ENCODE assay signal across 10 cellular contexts in genomic region chr3:189652042-189652441, GRCh38. TPM values are rescaled to one million over a fixed set of nuclear protein-coding genes. Genes with fewer than 3 reads are reported as not detected.
DNase-seq lines count a peak whose midpoint lies in the region; ATAC-seq and TF ChIP-seq lines count a peak whose summit lies in the region.
"Had no signal": no experiment of that assay in that cellular context is flagged by ENCODE, and none has a peak within 500 bp of the region (broad histone marks: within the 10 kb centered on the region; RNA-seq: fewer than 3 reads in every experiment).

No MANE protein-coding gene starts in this region.

- no peaks in the 10 kb centered on the region for H3K4me1 Mint-ChIP-seq in endodermal cell
- H3K4me1 Mint-ChIP-seq: CD8-positive, alpha-beta memory T cell had no signal

- DNase-seq in activated T-cell treated with anti-CD3 and anti-CD28 coated beads, Interleukin-2, amount 50 U/mL, for 48 hours: peak; percentile 42 to 47
- no peak for DNase-seq in activated T-cell treated with anti-CD3 and anti-CD28 coated beads, Interleukin-2, amount 50 U/mL, for 1 hour
- no peak for DNase-seq in LNCaP clone FGC (ENCODE audit: low read depth)
- DNase-seq in endodermal cell: peak; percentile 90
- no peak for DNase-seq in retinal pigment epithelial cell (ENCODE audit: low read depth)
- DNase-seq in RKO (ENCODE audit: low spot score): no peak
- DNase-seq in activated CD4-positive, CD25-positive, alpha-beta regulatory T cell treated with anti-CD3 and anti-CD28 coated beads, Interleukin-2, amount 50 U/mL, for 72 hours: no peak
- DNase-seq: CD8-positive, alpha-beta memory T cell; dorsolateral prefrontal cortex had no signal

- H3K27ac ChIP-seq in endodermal cell (ENCODE audit: low read depth, low read length): no peak overlapping the region
- H3K27ac ChIP-seq: dorsolateral prefrontal cortex had no signal

- no peak overlapping the region for H3K4me3 ChIP-seq in LNCaP clone FGC (ENCODE audit: low read depth, low read length)
- no peak overlapping the region for H3K4me3 ChIP-seq in endodermal cell (ENCODE audit: low read length)
- no peak overlapping the region for H3K4me3 ChIP-seq in retinal pigment epithelial cell (ENCODE audit: low read length)
- H3K4me3 ChIP-seq: dorsolateral prefrontal cortex had no signal

- no peaks in the 10 kb centered on the region for H3K27me3 ChIP-seq in endodermal cell (ENCODE audit: control insufficient read depth, insufficient read depth, low read length, poor library complexity, severe bottlenecking)

- H3K9me3 ChIP-seq in endodermal cell (ENCODE audit: control insufficient read depth, low read length): peaks cover 9% of the 10 kb centered on the region

- H3K4me3 Mint-ChIP-seq in endodermal cell: no peak overlapping the region
- H3K4me3 Mint-ChIP-seq: CD8-positive, alpha-beta memory T cell had no signal

- H3K9me3 Mint-ChIP-seq in endodermal cell: peaks cover 16% of the 10 kb centered on the region

- 82% methylated on average over 1 of the region's 1 CpG; no CpG with 5 or more reads in 1 of the 2 experiments for WGBS in endodermal cell (ENCODE audit: insufficient coverage in 1 of 2, insufficient read length in 1 of 2), 2 experiments

- no peaks in the 10 kb centered on the region for H3K4me1 ChIP-seq in endodermal cell (ENCODE audit: control insufficient read depth, insufficient read depth, low read length)

- no peak for ATAC-seq in HG02763 (IDR thresholded peaks at IDR 0.05; ENCODE audit: unreplicated experiment)

- TF ChIP-seq CTCF in LNCaP clone FGC (IDR thresholded peaks at IDR 0.05; ENCODE audit: control insufficient read depth, extremely low read depth, insufficient read depth) (0 out of 2 replicates have a peak, but pooled peaks have one; percentile 16), endodermal cell (conservative IDR thresholded peaks at IDR 0.05) (peak; percentile 86), retinal pigment epithelial cell (conservative IDR thresholded peaks at IDR 0.05; ENCODE audit: low read depth, low read length) (peak; percentile 50)

- H3K27me3 Mint-ChIP-seq in endodermal cell (ENCODE audit: insufficient read depth): no peaks in the 10 kb centered on the region

- H3K36me3 Mint-ChIP-seq in endodermal cell (ENCODE audit: low read depth): no peaks in the 10 kb centered on the region

- no peaks in the 10 kb centered on the region for H3K36me3 ChIP-seq in endodermal cell (ENCODE audit: control insufficient read depth, insufficient read depth, low read length)

- no peak overlapping the region for H3K9ac ChIP-seq in endodermal cell (ENCODE audit: extremely low read depth, low read length, poor library complexity, severe bottlenecking)

- H3K27ac Mint-ChIP-seq in endodermal cell: no peak overlapping the region
- H3K27ac Mint-ChIP-seq: CD8-positive, alpha-beta memory T cell had no signal

RNA-seq across cellular contexts. Expression of gene TP63, which starts 20.9 kb away (rescaled TPM):
- total RNA-seq in endodermal cell: not detected
- 0.21 TPM for polyA plus RNA-seq in endodermal cell (2013, experiment 1 of 2)
- 0.21 TPM for polyA plus RNA-seq in endodermal cell (2013, experiment 2 of 2)

Comparison
In these comparisons a context has a peak if more than half of its experiments do, and no peak if none do; other contexts are left out.
1. DNase-seq: peak in activated T-cell treated with anti-CD3 and anti-CD28 coated beads, Interleukin-2, amount 50 U/mL, for 48 hours (2 of 2) and endodermal cell (single experiment); none in activated T-cell treated with anti-CD3 and anti-CD28 coated beads, Interleukin-2, amount 50 U/mL, for 1 hour (single experiment), LNCaP clone FGC (single experiment), retinal pigment epithelial cell (single experiment), RKO (single experiment) and activated CD4-positive, CD25-positive, alpha-beta regulatory T cell treated with anti-CD3 and anti-CD28 coated beads, Interleukin-2, amount 50 U/mL, for 72 hours (single experiment).
2. CTCF ChIP-seq: peak in every context shown above with its lines; median percentile 86 in endodermal cell; 50 in retinal pigment epithelial cell; 16 in LNCaP clone FGC.